Comparison of ENCODE assay signal across 13 cellular contexts in genomic region chr11:8720376-8720775, GRCh38. TPM values are rescaled to one million over a fixed set of nuclear protein-coding genes. Genes with fewer than 3 reads are reported as not detected.
A peak's percentile ranks its signal among the peaks of the same experiment; 100 is the strongest.
DNase-seq lines count a peak whose midpoint lies in the region; ATAC-seq and TF ChIP-seq lines count a peak whose summit lies in the region.
"Had no signal": no experiment of that assay in that cellular context is flagged by ENCODE, and none has a peak within 500 bp of the region (broad histone marks: within the 10 kb centered on the region; RNA-seq: fewer than 3 reads in every experiment).

No MANE protein-coding gene starts in this region.

- H3K27ac ChIP-seq in dorsolateral prefrontal cortex, result peak overlapping the region in 43 of 59 donors; percentile 11 to 87 (median 66)
- H3K27ac ChIP-seq: cardiac muscle cell had no signal

- intact Hi-C loops in dorsolateral prefrontal cortex (cut with DNase I), result no loop called here

- H3K27me3 Mint-ChIP-seq in nephron (ENCODE audit: low read depth) (no peaks in the 10 kb centered on the region), type B pancreatic cell (no peaks in the 10 kb centered on the region)

- DNase-seq in RPMI7951 (ENCODE audit: low read depth), result peak; percentile 8
- no peak for DNase-seq in dorsolateral prefrontal cortex
- DNase-seq in type B pancreatic cell (ENCODE audit: extremely low spot score, unreplicated experiment), result no peak
- DNase-seq in activated CD8-positive, alpha-beta memory T cell treated with anti-CD3 and anti-CD28 coated beads, Interleukin-2, amount 50 U/mL, for 48 hours, result no peak
- DNase-seq in mesenteric fat pad (ENCODE audit: low spot score), result no peak
- DNase-seq: DND-41; natural killer cell; NCI-H1048; stimulated activated CD4-positive, alpha-beta T cell treated with anti-CD3 and anti-CD28 coated beads, Interleukin-4, amount 100 ng/mL, for 4 hours; T-helper 9 cell had no signal

- peak overlapping the region; percentile 88 to 97 (median 97) for H3K27ac Mint-ChIP-seq in nephron
- H3K27ac Mint-ChIP-seq in type B pancreatic cell, result peak overlapping the region; percentile 99
- H3K27ac Mint-ChIP-seq: natural killer cell had no signal

- TF ChIP-seq CTCF in dorsolateral prefrontal cortex (IDR thresholded peaks at IDR 0.05 in 54 of 56, conservative IDR thresholded peaks at IDR 0.05 in 2 of 56; ENCODE audit: low read depth in 1 of 56, partially characterized antibody in 56 of 56) (no peak), nephron (IDR thresholded peaks at IDR 0.05; ENCODE audit: unreplicated experiment in 3 of 3) (no peak), type B pancreatic cell (conservative IDR thresholded peaks at IDR 0.05) (no peak)

- ATAC-seq in HG03108 (IDR thresholded peaks at IDR 0.05; ENCODE audit: unreplicated experiment), result no peak
- ATAC-seq: natural killer cell had no signal

- H3K9me3 Mint-ChIP-seq in nephron (no peaks in the 10 kb centered on the region), type B pancreatic cell (no peaks in the 10 kb centered on the region)
- H3K9me3 Mint-ChIP-seq: natural killer cell had no signal

- H3K4me3 Mint-ChIP-seq in nephron, result peak overlapping the region in 1 of 3 experiments; percentile 41
- peak overlapping the region; percentile 4 for H3K4me3 Mint-ChIP-seq in type B pancreatic cell
- H3K4me3 Mint-ChIP-seq: natural killer cell had no signal

- no peaks in the 10 kb centered on the region for H3K27me3 ChIP-seq in dorsolateral prefrontal cortex
- H3K27me3 ChIP-seq: cardiac muscle cell had no signal

- peaks cover 93% of the 10 kb centered on the region for H3K4me1 Mint-ChIP-seq in nephron
- peaks cover 58% of the 10 kb centered on the region for H3K4me1 Mint-ChIP-seq in type B pancreatic cell (ENCODE audit: unreplicated experiment)

- peaks cover 32% of the 10 kb centered on the region for H3K36me3 Mint-ChIP-seq in nephron (ENCODE audit: low read depth)
- peaks cover 6% of the 10 kb centered on the region for H3K36me3 Mint-ChIP-seq in type B pancreatic cell
- H3K36me3 Mint-ChIP-seq: natural killer cell had no signal

- H3K4me3 ChIP-seq in dorsolateral prefrontal cortex, result no peak overlapping the region
- H3K4me3 ChIP-seq: cardiac muscle cell had no signal

RNA-seq across cellular contexts. Expression of gene RPL27A, which starts 37.8 kb away (rescaled TPM):
- 953 and 1,057 TPM in 2 replicates for total RNA-seq in RPMI7951 (2014; rRNA removed; shearing (Covaris generic))
- 100 to 1,000 TPM; 155 to 321 (median 208) TPM for total RNA-seq in dorsolateral prefrontal cortex
- total RNA-seq in type B pancreatic cell (ENCODE audit: low replicate concordance), result 877 and 979 TPM in 2 replicates
- total RNA-seq in mesenteric fat pad, result 653 TPM

RNA-seq across cellular contexts. Expression of gene TRIM66, which starts 37.9 kb away (rescaled TPM):
- total RNA-seq in RPMI7951 (2014; rRNA removed; shearing (Covaris generic)), result 2.2 and 3.1 TPM in 2 replicates
- total RNA-seq in dorsolateral prefrontal cortex, result 10 to 100 TPM in 119 of 120 experiments, 1 to 10 TPM in 1; 9.2 to 31.7 (median 18.5) TPM
- total RNA-seq in type B pancreatic cell (ENCODE audit: low replicate concordance), result 5.9 and 8.5 TPM in 2 replicates
- total RNA-seq in mesenteric fat pad, result 7.8 TPM
